8 cellular contexts compared by ENCODE assay signal in the genomic region with DNA sequence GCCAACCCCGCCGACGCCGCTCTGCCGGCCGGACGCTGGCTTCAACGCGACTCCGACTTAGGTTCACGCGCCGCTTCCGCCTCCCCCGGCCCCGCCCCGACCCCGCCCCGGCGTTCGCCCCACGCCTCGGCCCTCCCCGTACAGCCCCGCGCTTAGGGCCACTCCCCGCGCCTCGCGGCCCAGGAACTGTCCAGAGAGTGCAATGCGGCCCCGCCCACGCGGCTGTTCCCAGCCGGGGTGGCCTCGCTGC. TPM values are rescaled to one million over a fixed set of nuclear protein-coding genes. Genes with fewer than 3 reads are reported as not detected.
DNase-seq lines count a peak whose midpoint lies in the region; ATAC-seq and TF ChIP-seq lines count a peak whose summit lies in the region.

A gene with protein sequence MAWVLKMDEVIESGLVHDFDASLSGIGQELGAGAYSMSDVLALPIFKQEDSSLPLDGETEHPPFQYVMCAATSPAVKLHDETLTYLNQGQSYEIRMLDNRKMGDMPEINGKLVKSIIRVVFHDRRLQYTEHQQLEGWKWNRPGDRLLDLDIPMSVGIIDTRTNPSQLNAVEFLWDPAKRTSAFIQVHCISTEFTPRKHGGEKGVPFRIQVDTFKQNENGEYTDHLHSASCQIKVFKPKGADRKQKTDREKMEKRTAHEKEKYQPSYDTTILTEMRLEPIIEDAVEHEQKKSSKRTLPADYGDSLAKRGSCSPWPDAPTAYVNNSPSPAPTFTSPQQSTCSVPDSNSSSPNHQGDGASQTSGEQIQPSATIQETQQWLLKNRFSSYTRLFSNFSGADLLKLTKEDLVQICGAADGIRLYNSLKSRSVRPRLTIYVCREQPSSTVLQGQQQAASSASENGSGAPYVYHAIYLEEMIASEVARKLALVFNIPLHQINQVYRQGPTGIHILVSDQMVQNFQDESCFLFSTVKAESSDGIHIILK (minus strand): TSS at position 78 of the 250 bp plus-strand sequence. CDS start 557 bp downstream, outside the sequence.

- peak within 1 kb of the TSS; percentile 92 for H3K4me2 ChIP-seq in GM23338

- no peak; the same call in 2 of the 3 replicates for ATAC-seq in GM23338
- ATAC-seq in naive thymus-derived CD4-positive, alpha-beta T cell, result no peak
- ATAC-seq in GM21786 (IDR thresholded peaks at IDR 0.05; ENCODE audit: unreplicated experiment), result no peak
- ATAC-seq in HG03521 (IDR thresholded peaks at IDR 0.05; ENCODE audit: unreplicated experiment), result no peak

- no peak for DNase-seq in GM23338 (ENCODE audit: low spot score)
- DNase-seq in T-helper 2 cell treated with Interferon-gamma antibody and Interleukin-4, amounts not matched to agents 5 μg/mL and 100 μg/mL, for 36 hours (ENCODE audit: low spot score), result no peak
- peak; percentile 93 for DNase-seq in endothelial cell (ENCODE audit: low spot score)
- peak in 2 of 9 donors; percentile 90 to 99 for DNase-seq in naive thymus-derived CD4-positive, alpha-beta T cell
- DNase-seq in SW 1271 (lab: John Stamatoyannopoulos, UW), result no peak
- no peak for DNase-seq in DMS 273 treated with DMSO at 0.1 percent for 48 hours (lab: John Stamatoyannopoulos, UW)

- POLR2A ChIA-PET in naive thymus-derived CD4-positive, alpha-beta T cell (lab: Charles Lee), result interaction anchor here (0.9 to 3.8 kb wide), 9 partner anchors 11 to 1015 kb away, joined by 3 to 21 read pairs (median 3); a partner anchor contains a TSS

- CTCF ChIA-PET in naive thymus-derived CD4-positive, alpha-beta T cell (lab: Charles Lee), result interaction anchor here (0.7 kb wide), 1 partner anchor 428 kb away, joined by 3 read pairs; no protein-coding TSS in a partner anchor

- H3F3A ChIP-seq in GM23338 (replicated peaks; ENCODE audit: low read depth), result peaks cover 13% of the 10 kb centered on the region

- TF ChIP-seq CTCF in GM23338 (conservative IDR thresholded peaks at IDR 0.05; ENCODE audit: low read depth in 2 of 2) (no peak), endothelial cell (IDR thresholded peaks at IDR 0.05; ENCODE audit: unreplicated experiment) (no peak)

- peak within 1 kb of the TSS; percentile 75 for H2AFZ ChIP-seq in GM23338

- H3K4me3 Mint-ChIP-seq in GM23338 (peak within 1 kb of the TSS; percentile 99), endothelial cell (ENCODE audit: unreplicated experiment) (peak within 1 kb of the TSS; percentile 99)
- H3K4me3 Mint-ChIP-seq in T-helper 2 cell treated with Interferon-gamma antibody and Interleukin-4, amounts not matched to agents 5 μg/mL and 100 μg/mL, for 36 hours, result peak within 1 kb of the TSS; percentile 100
- peak within 1 kb of the TSS; percentile 93 to 100 (median 100) for H3K4me3 Mint-ChIP-seq in naive thymus-derived CD4-positive, alpha-beta T cell

- peaks cover 29% of the 10 kb centered on the region for H3K4me1 ChIP-seq in GM23338 (ENCODE audit: insufficient read depth)
- peaks cover 33 to 39% of the 10 kb centered on the region in 2 donors for H3K4me1 ChIP-seq in naive thymus-derived CD4-positive, alpha-beta T cell (ENCODE audit: control insufficient read depth in 2 of 2, insufficient read depth in 2 of 2, low read length in 2 of 2)

- intact Hi-C loops in naive thymus-derived CD4-positive, alpha-beta T cell (cut with micrococcal nuclease), result loop anchor here (1.0 to 10.0 kb wide), 13 partner anchors 278 to 1908 kb away; a partner anchor contains a TSS

- H3K36me3 Mint-ChIP-seq in GM23338 (ENCODE audit: low read depth) (no peaks in the 10 kb centered on the region; the same call in 2 of the 3 replicates), endothelial cell (ENCODE audit: low read depth, unreplicated experiment) (peaks cover 10% of the 10 kb centered on the region)
- peaks cover 5% of the 10 kb centered on the region for H3K36me3 Mint-ChIP-seq in T-helper 2 cell treated with Interferon-gamma antibody and Interleukin-4, amounts not matched to agents 5 μg/mL and 100 μg/mL, for 36 hours (ENCODE audit: low read depth)
- H3K36me3 Mint-ChIP-seq in naive thymus-derived CD4-positive, alpha-beta T cell, result no peaks in the 10 kb centered on the region

- H3K27ac ChIP-seq in GM23338 (ENCODE audit: low read depth), result peak within 1 kb of the TSS; percentile 78
- peak within 1 kb of the TSS; percentile 91 for H3K27ac ChIP-seq in naive thymus-derived CD4-positive, alpha-beta T cell (ENCODE audit: low read depth, low read length)

- H3K27me3 ChIP-seq in GM23338 (ENCODE audit: insufficient read depth), result no peaks in the 10 kb centered on the region
- no peaks in the 10 kb centered on the region for H3K27me3 ChIP-seq in naive thymus-derived CD4-positive, alpha-beta T cell (ENCODE audit: control insufficient read depth in 2 of 2, insufficient read depth in 2 of 2, low read length in 2 of 2)

- H3K79me2 ChIP-seq in GM23338 (replicated peaks; ENCODE audit: insufficient read depth), result peaks cover 44% of the 10 kb centered on the region

- H3K27me3 Mint-ChIP-seq in GM23338 (ENCODE audit: insufficient read depth, low read depth, poor library complexity), result peaks cover 4% of the 10 kb centered on the region
- no peaks in the 10 kb centered on the region for H3K27me3 Mint-ChIP-seq in T-helper 2 cell treated with Interferon-gamma antibody and Interleukin-4, amounts not matched to agents 5 μg/mL and 100 μg/mL, for 36 hours (ENCODE audit: low read depth)
- peaks cover 5% of the 10 kb centered on the region for H3K27me3 Mint-ChIP-seq in endothelial cell (ENCODE audit: unreplicated experiment)
- H3K27me3 Mint-ChIP-seq in naive thymus-derived CD4-positive, alpha-beta T cell, result no peaks in the 10 kb centered on the region

- H3K9me3 ChIP-seq in naive thymus-derived CD4-positive, alpha-beta T cell (ENCODE audit: control insufficient read depth in 2 of 3, low read length in 3 of 3), result no peaks in the 10 kb centered on the region

- H3K4me3 ChIP-seq in GM23338, result peak within 1 kb of the TSS; percentile 71
- H3K4me3 ChIP-seq in naive thymus-derived CD4-positive, alpha-beta T cell (ENCODE audit: low read length), result peak within 1 kb of the TSS; percentile 82

- no peaks in the 10 kb centered on the region for H3K9me2 ChIP-seq in GM23338 (ENCODE audit: insufficient read depth)

- H4K20me1 ChIP-seq in GM23338 (replicated peaks; ENCODE audit: insufficient read depth), result peaks cover 36% of the 10 kb centered on the region

- no peaks in the 10 kb centered on the region for H3K36me3 ChIP-seq in GM23338 (ENCODE audit: insufficient read depth)
- H3K36me3 ChIP-seq in naive thymus-derived CD4-positive, alpha-beta T cell (ENCODE audit: control insufficient read depth in 2 of 3, insufficient read depth in 3 of 3, low read length in 3 of 3), result no peaks in the 10 kb centered on the region

- H3K4me1 Mint-ChIP-seq in GM23338 (peaks cover 36% of the 10 kb centered on the region), endothelial cell (ENCODE audit: unreplicated experiment) (peaks cover 34% of the 10 kb centered on the region)
- peaks cover 36% of the 10 kb centered on the region for H3K4me1 Mint-ChIP-seq in T-helper 2 cell treated with Interferon-gamma antibody and Interleukin-4, amounts not matched to agents 5 μg/mL and 100 μg/mL, for 36 hours (ENCODE audit: low read depth)
- H3K4me1 Mint-ChIP-seq in naive thymus-derived CD4-positive, alpha-beta T cell, result peaks cover 29 to 59% (median 56%) of the 10 kb centered on the region in 7 donors

- H3K9me3 Mint-ChIP-seq in GM23338, result peaks cover 3% of the 10 kb centered on the region; the same call in 1 of the 3 replicates
- no peaks in the 10 kb centered on the region for H3K9me3 Mint-ChIP-seq in T-helper 2 cell treated with Interferon-gamma antibody and Interleukin-4, amounts not matched to agents 5 μg/mL and 100 μg/mL, for 36 hours
- H3K9me3 Mint-ChIP-seq in endothelial cell (ENCODE audit: unreplicated experiment), result no peaks in the 10 kb centered on the region
- H3K9me3 Mint-ChIP-seq in naive thymus-derived CD4-positive, alpha-beta T cell, result no peaks in the 10 kb centered on the region

- H3K27ac Mint-ChIP-seq in GM23338 (peak within 1 kb of the TSS; percentile 98), endothelial cell (ENCODE audit: unreplicated experiment) (peak within 1 kb of the TSS; percentile 99)
- peak within 1 kb of the TSS; percentile 100 for H3K27ac Mint-ChIP-seq in T-helper 2 cell treated with Interferon-gamma antibody and Interleukin-4, amounts not matched to agents 5 μg/mL and 100 μg/mL, for 36 hours
- H3K27ac Mint-ChIP-seq in naive thymus-derived CD4-positive, alpha-beta T cell, result peak within 1 kb of the TSS; percentile 99 to 100 (median 100)

TF ChIP-seq in GM23338, 12 proteins besides CTCF, POLR2A, EP300 and RAD21:
- TF ChIP-seq POLR2AphosphoS5 (IDR thresholded peaks at IDR 0.05; ENCODE audit: low read depth) (peak; percentile 76), JUNB (IDR thresholded peaks at IDR 0.05; ENCODE audit: unreplicated experiment) (no peak)
- TF ChIP-seq, protein P1, sequence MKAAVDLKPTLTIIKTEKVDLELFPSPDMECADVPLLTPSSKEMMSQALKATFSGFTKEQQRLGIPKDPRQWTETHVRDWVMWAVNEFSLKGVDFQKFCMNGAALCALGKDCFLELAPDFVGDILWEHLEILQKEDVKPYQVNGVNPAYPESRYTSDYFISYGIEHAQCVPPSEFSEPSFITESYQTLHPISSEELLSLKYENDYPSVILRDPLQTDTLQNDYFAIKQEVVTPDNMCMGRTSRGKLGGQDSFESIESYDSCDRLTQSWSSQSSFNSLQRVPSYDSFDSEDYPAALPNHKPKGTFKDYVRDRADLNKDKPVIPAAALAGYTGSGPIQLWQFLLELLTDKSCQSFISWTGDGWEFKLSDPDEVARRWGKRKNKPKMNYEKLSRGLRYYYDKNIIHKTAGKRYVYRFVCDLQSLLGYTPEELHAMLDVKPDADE (IDR thresholded peaks at IDR 0.05), result peak; percentile 46; the same call in 1 of the 2 replicates

RNA-seq across cellular contexts. Expression of the gene that starts here (rescaled TPM):
- total RNA-seq in GM23338 (2014; rRNA removed; shearing (Covaris generic)), result 65.6 and 66.8 TPM in 2 replicates
- polyA plus RNA-seq in GM23338 (2016; fragmentation: Nextera tagmentation; extraction: Ambion mirVana), result 16.3 and 16.8 TPM in 2 replicates
- 83.3 TPM for total RNA-seq in endothelial cell (ENCODE audit: unreplicated experiment)
- 100 to 1,000 TPM in 2 of 5 experiments, 10 to 100 TPM in 3; 61.4 to 116 (median 86.0) TPM for total RNA-seq in naive thymus-derived CD4-positive, alpha-beta T cell
- 10 to 100 TPM in 1 of 2 donors, 1 to 10 TPM in 1; 9.9 to 12.3 TPM for polyA plus RNA-seq in naive thymus-derived CD4-positive, alpha-beta T cell
